9 cellular contexts compared by ENCODE assay signal in the genomic region with DNA sequence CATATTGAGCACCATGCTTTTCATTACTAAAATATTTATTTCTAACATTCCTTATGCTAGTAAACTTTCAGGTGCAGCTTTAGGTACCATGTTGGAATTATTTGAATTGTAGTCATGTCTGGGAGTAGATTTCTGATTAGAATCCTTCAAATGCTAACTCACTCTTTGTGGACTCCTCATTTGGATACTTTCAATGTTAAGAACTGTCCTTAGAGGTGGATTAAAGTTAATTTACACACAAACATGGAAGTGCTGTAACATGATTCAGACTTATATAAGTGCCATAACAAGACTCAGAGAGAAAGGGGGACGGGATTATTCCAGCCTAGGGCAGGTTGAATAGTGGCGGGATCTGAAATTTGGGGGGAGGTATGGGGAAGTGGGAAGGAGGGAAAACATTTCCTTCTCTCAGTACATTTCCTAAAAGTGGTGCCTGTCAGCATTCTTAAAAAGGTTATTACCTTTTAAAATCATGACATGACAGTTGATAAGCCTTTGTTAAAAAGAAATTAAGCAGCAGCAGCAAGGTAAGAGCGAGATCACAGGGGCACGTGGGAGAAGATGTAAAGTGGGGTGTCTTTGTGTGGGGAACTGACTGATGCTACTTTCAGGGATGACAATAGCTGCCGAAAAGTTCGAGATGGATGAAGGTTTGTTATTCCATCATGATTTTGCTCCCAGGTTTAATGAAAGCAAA. TPM values are rescaled to one million over a fixed set of nuclear protein-coding genes. Genes with fewer than 3 reads are reported as not detected.
DNase-seq lines count a peak whose midpoint lies in the region; ATAC-seq, FAIRE-seq and TF ChIP-seq lines count a peak whose summit lies in the region.
"Had no signal": no experiment of that assay in that cellular context is flagged by ENCODE, and none has a peak within 500 bp of the region (broad histone marks: within the 10 kb centered on the region; RNA-seq: fewer than 3 reads in every experiment).

No MANE protein-coding gene starts in this region.

- no peak overlapping the region for H2BK120ac ChIP-seq in mesenchymal stem cell (ENCODE audit: low read depth, low read length)

- FAIRE-seq in D721Med (lab: Jason Lieb, UNC) (peak; percentile 44), kidney (lab: Jason Lieb, UNC) (no peak)

- no peak overlapping the region for H3K23ac ChIP-seq in mesenchymal stem cell (ENCODE audit: low read length in 2 of 2)

- TF ChIP-seq CTCF in D721Med (IDR thresholded peaks at IDR 0.05; ENCODE audit: insufficient read depth, missing control alignments) (no peak), kidney (IDR thresholded peaks at IDR 0.05; ENCODE audit: borderline replicate concordance, extremely low read depth, insufficient read depth) (no peak)

- no peak overlapping the region for H3K4me2 ChIP-seq in mesenchymal stem cell (ENCODE audit: low read length, poor library complexity, severe bottlenecking)

- intact Hi-C loops in kidney (cut with DNase I), result no loop called here

- H4K91ac ChIP-seq in mesenchymal stem cell (ENCODE audit: low read length), result no peak overlapping the region

- peak overlapping the region; percentile 86 for H3K9ac ChIP-seq in mesenchymal stem cell (ENCODE audit: low read length)
- no peak overlapping the region for H3K9ac ChIP-seq in kidney (ENCODE audit: low read length in 2 of 2)

- H2BK5ac ChIP-seq in mesenchymal stem cell (ENCODE audit: low read depth, low read length, poor library complexity, severe bottlenecking), result no peak overlapping the region

- no peaks in the 10 kb centered on the region for H3K36me3 Mint-ChIP-seq in activated T-helper 17 cell treated with anti-CD3 and anti-CD28 coated beads, Interleukin-2, amount 50 U/mL, for 72 hours (ENCODE audit: low read depth)

- DNase-seq in D721Med (ENCODE audit: insufficient read length, low spot score) (no peak), mesenchymal stem cell (no peak), iPS-NIHi11 (ENCODE audit: low spot score) (no peak), SHP77 treated with DMSO at 0.1 percent for 48 hours (lab: John Stamatoyannopoulos, UW) (no peak), kidney (no peak)
- DNase-seq: midbrain, NCI-H187 treated with DMSO at 0.1 percent for 48 hours had no signal

- no peaks in the 10 kb centered on the region for H3K27me3 ChIP-seq in mesenchymal stem cell (ENCODE audit: control insufficient read depth in 1 of 2, insufficient read depth in 1 of 2, low read length in 2 of 2)

- no peak overlapping the region for H3K14ac ChIP-seq in mesenchymal stem cell (ENCODE audit: low read length in 2 of 2)

- peaks cover 1% of the 10 kb centered on the region for H3K79me1 ChIP-seq in mesenchymal stem cell (replicated peaks; ENCODE audit: low read length, poor library complexity, severe bottlenecking)

- peaks cover 22% of the 10 kb centered on the region for H3K4me1 Mint-ChIP-seq in activated T-helper 17 cell treated with anti-CD3 and anti-CD28 coated beads, Interleukin-2, amount 50 U/mL, for 72 hours

- peak overlapping the region in 1 of 2 experiments; percentile 10 for H2BK12ac ChIP-seq in mesenchymal stem cell (ENCODE audit: low read length in 2 of 2)

- peak overlapping the region; percentile 56 for H3K4me3 Mint-ChIP-seq in activated T-helper 17 cell treated with anti-CD3 and anti-CD28 coated beads, Interleukin-2, amount 50 U/mL, for 72 hours

- H3K27ac Mint-ChIP-seq in activated T-helper 17 cell treated with anti-CD3 and anti-CD28 coated beads, Interleukin-2, amount 50 U/mL, for 72 hours, result peak overlapping the region; percentile 91

- H3K27me3 Mint-ChIP-seq in activated T-helper 17 cell treated with anti-CD3 and anti-CD28 coated beads, Interleukin-2, amount 50 U/mL, for 72 hours, result no peaks in the 10 kb centered on the region

- no peak overlapping the region for H3K4ac ChIP-seq in mesenchymal stem cell (ENCODE audit: low read depth in 1 of 2, low read length in 2 of 2)

- H3K27ac ChIP-seq in mesenchymal stem cell (ENCODE audit: low read length, poor library complexity, severe bottlenecking) (peak overlapping the region; percentile 14), kidney (ENCODE audit: low read depth in 2 of 2, low read length in 2 of 2) (no peak overlapping the region)

- H3K9me3 ChIP-seq in mesenchymal stem cell (ENCODE audit: control insufficient read depth, low read length) (no peaks in the 10 kb centered on the region), kidney (ENCODE audit: control insufficient read depth in 1 of 2, low read length in 2 of 2) (no peaks in the 10 kb centered on the region)

- H3K36me3 ChIP-seq in mesenchymal stem cell (ENCODE audit: control insufficient read depth in 1 of 2, insufficient read depth in 2 of 2, low read depth in 1 of 2, low read length in 2 of 2) (no peaks in the 10 kb centered on the region), kidney (ENCODE audit: control insufficient read depth in 1 of 2, insufficient read depth in 2 of 2, low read length in 2 of 2) (no peaks in the 10 kb centered on the region)

- no peak overlapping the region for H2BK15ac ChIP-seq in mesenchymal stem cell (ENCODE audit: low read depth, poor library complexity, severe bottlenecking)

- no peak overlapping the region for H2AFZ ChIP-seq in mesenchymal stem cell (ENCODE audit: low read depth, low read length)

- H3K4me1 ChIP-seq in mesenchymal stem cell (ENCODE audit: control insufficient read depth, insufficient read depth, low read depth, low read length) (peaks cover 9% of the 10 kb centered on the region), kidney (ENCODE audit: control insufficient read depth in 1 of 2, insufficient read depth in 1 of 2, low read depth in 1 of 2, low read length in 2 of 2) (no peaks in the 10 kb centered on the region)

- no peak overlapping the region for H3K18ac ChIP-seq in mesenchymal stem cell (ENCODE audit: low read depth in 1 of 2, low read length in 2 of 2)

- ATAC-seq in HG02870 (IDR thresholded peaks at IDR 0.05; ENCODE audit: unreplicated experiment), result peak; percentile 11
- ATAC-seq in activated T-helper 17 cell treated with anti-CD3 and anti-CD28 coated beads, Interleukin-2, amount 50 U/mL, for 72 hours (replicated peaks), result no peak

- peak overlapping the region in 1 of 2 experiments; percentile 28 for H3K4me3 ChIP-seq in mesenchymal stem cell (ENCODE audit: insufficient read depth in 1 of 2, low read depth in 1 of 2, low read length in 2 of 2)
- no peak overlapping the region for H3K4me3 ChIP-seq in kidney (ENCODE audit: low read length in 2 of 2)

- H2AK5ac ChIP-seq in mesenchymal stem cell (ENCODE audit: low read length, severe bottlenecking), result no peak overlapping the region

- 54% methylated on average over 5 of the region's 6 CpGs for WGBS in mesenchymal stem cell

- H4K8ac ChIP-seq in mesenchymal stem cell (ENCODE audit: low read length), result no peak overlapping the region

- no peaks in the 10 kb centered on the region for H3K9me3 Mint-ChIP-seq in activated T-helper 17 cell treated with anti-CD3 and anti-CD28 coated beads, Interleukin-2, amount 50 U/mL, for 72 hours

RNA-seq across cellular contexts. Expression of a gene that starts 44.4 kb away (rescaled TPM):
- 1 to 10 TPM in 1 of 2 donors, under 1 TPM in 1; 0.58 to 1.3 TPM for total RNA-seq in activated T-helper 17 cell treated with anti-CD3 and anti-CD28 coated beads, Interleukin-2, amount 50 U/mL, for 72 hours
- 3.1 TPM for polyA plus RNA-seq in mesenchymal stem cell (2013, experiment 1 of 2)
- 3.1 TPM for polyA plus RNA-seq in mesenchymal stem cell (2013, experiment 2 of 2)
- total RNA-seq in kidney, result 9.7 TPM
- polyA plus RNA-seq in kidney (ENCODE audit: insufficient read depth, low read depth, low replicate concordance), result 5.5 TPM
